10 cellular contexts compared by ENCODE assay signal in the genomic region with DNA sequence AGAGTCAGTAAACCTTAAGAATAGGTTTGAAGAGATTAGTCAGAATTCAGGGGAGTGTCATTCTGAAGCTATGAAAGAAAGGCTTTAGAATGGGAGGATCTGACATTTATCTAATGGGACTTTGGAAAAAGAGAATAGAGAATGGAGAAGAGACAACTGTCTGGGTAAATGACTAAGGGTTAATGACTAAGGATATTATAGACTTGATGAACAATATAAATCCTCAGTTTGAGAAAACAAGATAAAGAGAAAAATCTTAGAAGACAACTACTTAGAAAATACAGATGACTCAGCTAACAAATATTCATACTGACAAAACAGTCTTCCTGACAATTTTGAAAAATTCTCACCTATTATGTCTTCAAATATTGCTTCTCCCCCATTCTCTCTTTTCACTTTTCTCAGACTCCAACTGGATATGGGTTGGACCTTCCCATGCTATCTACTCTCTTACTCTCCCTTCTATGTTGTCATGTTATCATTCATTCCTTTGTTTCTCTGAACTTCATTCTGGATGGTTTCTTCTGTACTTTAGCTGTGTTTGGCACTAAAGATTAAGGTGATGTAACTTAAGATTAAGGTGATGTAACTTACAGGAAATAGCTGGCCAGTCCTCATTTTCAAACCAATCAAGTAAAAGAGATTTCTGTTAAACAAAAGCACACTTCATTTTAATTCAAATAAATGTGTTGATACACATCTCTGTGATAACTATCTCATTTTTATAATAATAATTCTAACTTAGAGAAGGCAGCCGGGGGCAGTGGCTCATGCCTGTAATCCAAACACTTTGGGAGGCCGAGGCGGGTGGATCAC. TPM values are rescaled to one million over a fixed set of nuclear protein-coding genes. Genes with fewer than 3 reads are reported as not detected.
DNase-seq lines count a peak whose midpoint lies in the region; ATAC-seq and TF ChIP-seq lines count a peak whose summit lies in the region.
"Had no signal": no experiment of that assay in that cellular context is flagged by ENCODE, and none has a peak within 500 bp of the region (broad histone marks: within the 10 kb centered on the region; RNA-seq: fewer than 3 reads in every experiment).

No MANE protein-coding gene starts in this region.

- H3K4me1 ChIP-seq in OCI-LY3 (ENCODE audit: low read length) (peaks cover 49% of the 10 kb centered on the region), mammary epithelial cell (ENCODE audit: insufficient read depth, low read length) (peaks cover 42% of the 10 kb centered on the region), psoas muscle (peaks cover 36% of the 10 kb centered on the region)

- intact Hi-C loops in activated CD4-positive, alpha-beta T cell treated with anti-CD3 and anti-CD28 coated beads for 36 hours (cut with DNase I, micrococcal nuclease), result no loop called here
- intact Hi-C loops in mammary epithelial cell (cut with micrococcal nuclease), result loop anchor here (1.0 to 5.0 kb wide), 3 partner anchors 20 to 99 kb away; no protein-coding TSS in a partner anchor
- intact Hi-C loops in psoas muscle (cut with DNase I), result loop anchor here in 1 of 2 donors (2.0 kb wide), 1 partner anchor 19 kb away; no protein-coding TSS in a partner anchor

- H3K9me3 ChIP-seq in OCI-LY3 (ENCODE audit: insufficient read depth, low read length) (no peaks in the 10 kb centered on the region), mammary epithelial cell (replicated peaks; ENCODE audit: insufficient read depth, low read length) (no peaks in the 10 kb centered on the region), psoas muscle (no peaks in the 10 kb centered on the region)
- H3K9me3 ChIP-seq: suprapubic skin had no signal

- dilution Hi-C loops in mammary epithelial cell (cut with HindIII; ENCODE audit: low sequenced_read_pairs), result no loop called here

- H3K4me3 ChIP-seq in OCI-LY3 (ENCODE audit: low read length) (no peak overlapping the region), mammary epithelial cell (replicated peaks in 1 of 3; ENCODE audit: insufficient read depth in 1 of 3, low read depth in 2 of 3, low read length in 3 of 3) (no peak overlapping the region), psoas muscle (no peak overlapping the region)
- H3K4me3 ChIP-seq: suprapubic skin had no signal

- TSS peak; percentile 75 for BruUV-seq in mammary epithelial cell (replicated peaks; lab: Mats Ljungman, UMichigan)

- H3K27me3 Mint-ChIP-seq in activated CD4-positive, alpha-beta T cell treated with anti-CD3 and anti-CD28 coated beads for 36 hours, result no peaks in the 10 kb centered on the region

- peaks cover 4% of the 10 kb centered on the region for H3K36me3 Mint-ChIP-seq in activated CD4-positive, alpha-beta T cell treated with anti-CD3 and anti-CD28 coated beads for 36 hours (ENCODE audit: low read depth)

- H3K9ac ChIP-seq in OCI-LY3 (ENCODE audit: low read length) (no peak overlapping the region), mammary epithelial cell (ENCODE audit: insufficient read depth, low read length) (peak overlapping the region; percentile 5)

- H3K36me3 ChIP-seq in OCI-LY3 (replicated peaks; ENCODE audit: low read depth, low read length) (peaks cover 15% of the 10 kb centered on the region), mammary epithelial cell (ENCODE audit: insufficient read depth, low read length) (peaks cover 7% of the 10 kb centered on the region), psoas muscle (ENCODE audit: insufficient read depth in 1 of 2, low read depth in 1 of 2) (no peaks in the 10 kb centered on the region)
- H3K36me3 ChIP-seq: suprapubic skin had no signal

- no peak for DNase-seq in activated CD4-positive, alpha-beta T cell treated with anti-CD3 and anti-CD28 coated beads for 36 hours
- DNase-seq in activated CD4-positive, alpha-beta T cell treated with anti-CD3 and anti-CD28 coated beads for 4 hours, result no peak
- DNase-seq in mammary epithelial cell (peak; percentile 64), psoas muscle (no peak), NCI-H82 treated with DMSO at 0.1 percent for 48 hours (lab: John Stamatoyannopoulos, UW; ENCODE audit: unreplicated experiment) (no peak), UCSD-AML1 (lab: John Stamatoyannopoulos, UW; ENCODE audit: unreplicated experiment) (no peak)
- DNase-seq: retina had no signal

- TF ChIP-seq CTCF in OCI-LY3 (IDR thresholded peaks at IDR 0.05; ENCODE audit: low read depth, low read length), result no peak
- no peak for TF ChIP-seq CTCF in mammary epithelial cell (conservative IDR thresholded peaks at IDR 0.05 in 1 of 2, IDR thresholded peaks at IDR 0.05 in 1 of 2; ENCODE audit: extremely low read depth in 1 of 2, insufficient read depth in 1 of 2, low read depth in 1 of 2, low read length in 2 of 2)
- no peak for TF ChIP-seq CTCF in psoas muscle (IDR thresholded peaks at IDR 0.05)

- peak overlapping the region; percentile 75 for H3K27ac Mint-ChIP-seq in activated CD4-positive, alpha-beta T cell treated with anti-CD3 and anti-CD28 coated beads for 36 hours

- CTCF ChIA-PET in activated CD4-positive, alpha-beta T cell treated with anti-CD3 and anti-CD28 coated beads for 36 hours (lab: Charles Lee), result interaction anchor here (0.6 to 2.1 kb wide), 3 partner anchors 137 to 321 kb away, joined by 4 to 8 read pairs (median 5); a partner anchor contains a TSS
- CTCF ChIA-PET in mammary epithelial cell (lab: Charles Lee; ENCODE audit: low non-redundant PET), result interaction anchor here (0.6 kb wide), 1 partner anchor 86 kb away, joined by 4 read pairs; no protein-coding TSS in a partner anchor

- peaks cover 12% of the 10 kb centered on the region for H4K20me1 ChIP-seq in OCI-LY3 (ENCODE audit: insufficient read depth, low read length)
- H4K20me1 ChIP-seq in mammary epithelial cell (ENCODE audit: insufficient read depth, low read length), result no peaks in the 10 kb centered on the region

- no peaks in the 10 kb centered on the region for H3K9me3 Mint-ChIP-seq in activated CD4-positive, alpha-beta T cell treated with anti-CD3 and anti-CD28 coated beads for 36 hours (ENCODE audit: low read depth)

- H3K27ac ChIP-seq in OCI-LY3 (ENCODE audit: low read length) (peak overlapping the region; percentile 54), mammary epithelial cell (ENCODE audit: insufficient read depth, low read depth, low read length) (peak overlapping the region; percentile 86), psoas muscle (peak overlapping the region; percentile 70)
- H3K27ac ChIP-seq: suprapubic skin had no signal

- TF ChIP-seq POLR2A in GM18505 (IDR thresholded peaks at IDR 0.05; ENCODE audit: borderline replicate concordance, extremely low read depth, insufficient read depth, insufficient read length), result no peak

- H3K4me3 Mint-ChIP-seq in activated CD4-positive, alpha-beta T cell treated with anti-CD3 and anti-CD28 coated beads for 36 hours, result peak overlapping the region; percentile 11

- H3K4me2 ChIP-seq in OCI-LY3 (ENCODE audit: low read length) (no peak overlapping the region; the same call in 1 of the 2 replicates), mammary epithelial cell (ENCODE audit: insufficient read depth, low read depth, low read length) (peak overlapping the region; percentile 51)

- in situ Hi-C loops in mammary epithelial cell (cut with MboI; ENCODE audit: low sequenced_read_pairs in 2 of 2), result no loop called here

- POLR2A ChIA-PET in activated CD4-positive, alpha-beta T cell treated with anti-CD3 and anti-CD28 coated beads for 36 hours (lab: Charles Lee), result interaction anchor here (0.7 to 1.2 kb wide), 4 partner anchors 20 to 468 kb away, joined by 3 to 9 read pairs (median 4); a partner anchor contains a TSS

- H3K4me1 Mint-ChIP-seq in activated CD4-positive, alpha-beta T cell treated with anti-CD3 and anti-CD28 coated beads for 36 hours, result peaks cover 35% of the 10 kb centered on the region

- ATAC-seq in activated CD4-positive, alpha-beta T cell treated with anti-CD3 and anti-CD28 coated beads for 36 hours, result peak; percentile 77
- ATAC-seq in psoas muscle (no peak), GM18505 (IDR thresholded peaks at IDR 0.05; ENCODE audit: unreplicated experiment) (no peak)

- WGBS in mammary epithelial cell (ENCODE audit: low coverage, missing lambda C conversion rate), result 18% methylated on average over 3 of the region's 3 CpGs
- 89 to 95% (median 92%) methylated on average over 3 of the region's 3 CpGs for WGBS in psoas muscle, 3 donors

- H3K79me2 ChIP-seq in OCI-LY3 (ENCODE audit: low read length), result peaks cover 100% of the 10 kb centered on the region
- peaks cover 89% of the 10 kb centered on the region for H3K79me2 ChIP-seq in mammary epithelial cell (ENCODE audit: insufficient read depth, low read length)

- H2AFZ ChIP-seq in OCI-LY3 (ENCODE audit: low read depth, low read length) (no peak overlapping the region), mammary epithelial cell (ENCODE audit: low read depth, low read length) (no peak overlapping the region)

- no peaks in the 10 kb centered on the region for H3K27me3 ChIP-seq in OCI-LY3 (ENCODE audit: low read depth, low read length)
- H3K27me3 ChIP-seq in mammary epithelial cell (ENCODE audit: insufficient read depth, low read length), result no peaks in the 10 kb centered on the region
- H3K27me3 ChIP-seq in psoas muscle (ENCODE audit: insufficient read depth in 3 of 3, low read length in 2 of 3), result no peaks in the 10 kb centered on the region
- H3K27me3 ChIP-seq: suprapubic skin had no signal

RNA-seq across cellular contexts. Expression of a gene that starts 20.3 kb away (rescaled TPM):
- 10 to 100 TPM; 70.0 to 70.4 TPM for total RNA-seq in activated CD4-positive, alpha-beta T cell treated with anti-CD3 and anti-CD28 coated beads for 36 hours
- total RNA-seq in mammary epithelial cell (100 to 1,000 TPM; 167 to 239 TPM), psoas muscle (10 to 100 TPM; 42.3 to 78.9 (median 53.3) TPM)
- polyA plus RNA-seq in mammary epithelial cell (186 TPM), psoas muscle (10 to 100 TPM; 23.9 to 52.8 (median 30.2) TPM)
- 497 TPM for polyA minus RNA-seq in mammary epithelial cell
